Comparison of ENCODE assay signal across 24 cellular contexts in the genomic region with DNA sequence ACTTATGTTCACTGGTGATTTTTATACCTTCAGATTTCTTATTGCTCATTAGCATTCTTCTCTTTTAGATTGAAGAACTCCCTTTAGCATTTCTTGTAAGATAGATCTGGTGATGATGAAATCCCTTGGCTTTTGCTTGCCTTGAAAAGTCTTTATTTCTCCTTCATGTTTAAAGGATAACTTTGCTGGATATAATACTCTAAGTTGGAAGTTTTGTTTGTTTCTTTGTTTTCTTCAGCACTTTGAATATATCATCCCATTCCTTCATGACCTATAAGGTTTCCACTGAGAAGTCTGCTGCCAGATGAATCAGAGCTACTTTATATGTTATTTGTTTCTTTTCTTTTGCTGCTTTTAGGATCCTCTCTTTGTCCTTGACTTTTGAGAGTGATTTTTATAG. TPM values are rescaled to one million over a fixed set of nuclear protein-coding genes. Genes with fewer than 3 reads are reported as not detected.
"Had no signal": no experiment of that assay in that cellular context is flagged by ENCODE, and none has a peak within 500 bp of the region (broad histone marks: within the 10 kb centered on the region; RNA-seq: fewer than 3 reads in every experiment).

No MANE protein-coding gene starts in this region.

- H3K9me3 ChIP-seq: ovary, psoas muscle had no signal

- H3K4me3 ChIP-seq: coronary artery, ovary, psoas muscle, SK-N-MC, upper lobe of right lung had no signal

- DNase-seq: activated CD4-positive, alpha-beta memory T cell treated with anti-CD3 and anti-CD28 coated beads, Interleukin-2, amount 10 ng/mL, durations not matched to agents 7 days and 5 days; activated effector memory CD4-positive, alpha-beta T cell treated with Interleukin-2 at 50 U/mL for 16 hours; activated naive CD4-positive, alpha-beta T cell treated with anti-CD3 and anti-CD28 coated beads, Interleukin-2, amount 50 U/mL, for 16 hours; activated naive CD8-positive, alpha-beta T cell treated with anti-CD3 and anti-CD28 coated beads, Interleukin-2, amount 50 U/mL, for 24 hours; activated T-cell treated with anti-CD3 and anti-CD28 coated beads, Interleukin-2, amount 50 U/mL, for 72 hours; aorta; left ventricle myocardium superior; mammary epithelial cell; natural killer cell; ovary; psoas muscle; right cardiac atrium; stimulated activated CD4-positive, alpha-beta T cell treated with anti-CD3 and anti-CD28 coated beads, Interleukin-12 subunit alpha, Interleukin-12 subunit beta, amount 100 ng/mL, for 4 hours; stimulated activated CD4-positive, alpha-beta T cell treated with anti-CD3 and anti-CD28 coated beads, Interleukin-4, amount 100 ng/mL, for 4 hours; stimulated activated naive CD8-positive, alpha-beta T cell treated with anti-CD3 and anti-CD28 coated beads, Interleukin-15, Interleukin-2, amounts not matched to agents 100 U/mL and 50 U/mL, for 24 hours; upper lobe of right lung had no signal

- H3K9me3 Mint-ChIP-seq: T-helper 2 cell treated with Interferon-gamma antibody and Interleukin-4, amounts not matched to agents 5 μg/mL and 100 μg/mL, for 36 hours had no signal

- ATAC-seq: activated CD4-positive, CD25-positive, alpha-beta regulatory T cell treated with anti-CD3 and anti-CD28 coated beads, Interleukin-2, amount 50 U/mL, for 24 hours; activated naive CD8-positive, alpha-beta T cell treated with anti-CD3 and anti-CD28 coated beads, Interleukin-2, amount 50 U/mL, for 24 hours; activated T-cell treated with anti-CD3 and anti-CD28 coated beads, Interleukin-2, amount 50 U/mL, for 72 hours; natural killer cell; stimulated activated naive CD8-positive, alpha-beta T cell treated with anti-CD3 and anti-CD28 coated beads, Interleukin-15, Interleukin-2, amounts not matched to agents 100 U/mL and 50 U/mL, for 24 hours; upper lobe of right lung had no signal

- H3K36me3 ChIP-seq: ovary, upper lobe of right lung had no signal

- H3K27ac Mint-ChIP-seq: activated CD4-positive, alpha-beta memory T cell treated with anti-CD3 and anti-CD28 coated beads, Interleukin-2, amount 10 ng/mL, durations not matched to agents 7 days and 5 days; activated CD4-positive, alpha-beta T cell treated with anti-CD3 and anti-CD28 coated beads, Interleukin-2, amount 10 ng/mL, durations not matched to agents 24 days and 14 days; activated naive CD8-positive, alpha-beta T cell treated with anti-CD3 and anti-CD28 coated beads, Interleukin-2, amount 50 U/mL, for 24 hours; activated T-cell treated with anti-CD3 and anti-CD28 coated beads, Interleukin-2, amount 50 U/mL, for 72 hours; mesothelial cell of epicardium; natural killer cell; T-helper 2 cell treated with Interferon-gamma antibody and Interleukin-4, amounts not matched to agents 5 μg/mL and 100 μg/mL, for 36 hours had no signal

- H3K4me1 ChIP-seq: psoas muscle, upper lobe of right lung had no signal

- H3K27me3 ChIP-seq: ovary, upper lobe of right lung had no signal

- H3K27ac ChIP-seq: coronary artery, ovary, psoas muscle, SK-N-MC, upper lobe of right lung, VCaP had no signal

- H3K4me3 Mint-ChIP-seq: activated CD4-positive, alpha-beta memory T cell treated with anti-CD3 and anti-CD28 coated beads, Interleukin-2, amount 10 ng/mL, durations not matched to agents 7 days and 5 days; activated CD4-positive, alpha-beta T cell treated with anti-CD3 and anti-CD28 coated beads, Interleukin-2, amount 10 ng/mL, durations not matched to agents 24 days and 14 days; activated naive CD8-positive, alpha-beta T cell treated with anti-CD3 and anti-CD28 coated beads, Interleukin-2, amount 50 U/mL, for 24 hours; activated T-cell treated with anti-CD3 and anti-CD28 coated beads, Interleukin-2, amount 50 U/mL, for 72 hours; central memory CD8-positive, alpha-beta T cell; mesothelial cell of epicardium; natural killer cell; T-helper 2 cell treated with Interferon-gamma antibody and Interleukin-4, amounts not matched to agents 5 μg/mL and 100 μg/mL, for 36 hours had no signal

- H3K4me1 Mint-ChIP-seq: activated CD4-positive, alpha-beta memory T cell treated with anti-CD3 and anti-CD28 coated beads, Interleukin-2, amount 10 ng/mL, durations not matched to agents 7 days and 5 days; activated CD4-positive, alpha-beta T cell treated with anti-CD3 and anti-CD28 coated beads, Interleukin-2, amount 10 ng/mL, durations not matched to agents 24 days and 14 days; activated naive CD8-positive, alpha-beta T cell treated with anti-CD3 and anti-CD28 coated beads, Interleukin-2, amount 50 U/mL, for 24 hours; central memory CD8-positive, alpha-beta T cell; mesothelial cell of epicardium; natural killer cell had no signal

- H3K27me3 Mint-ChIP-seq: activated naive CD8-positive, alpha-beta T cell treated with anti-CD3 and anti-CD28 coated beads, Interleukin-2, amount 50 U/mL, for 24 hours; central memory CD8-positive, alpha-beta T cell had no signal

RNA-seq across cellular contexts. Expression of gene CC2D2A, which starts 18.5 kb away (rescaled TPM):
- total RNA-seq: activated CD4-positive, alpha-beta memory T cell treated with anti-CD3 and anti-CD28 coated beads, Interleukin-2, amount 10 ng/mL, durations not matched to agents 7 days and 5 days; activated CD4-positive, alpha-beta T cell treated with anti-CD3 and anti-CD28 coated beads, Interleukin-2, amount 10 ng/mL, durations not matched to agents 24 days and 14 days; activated T-cell treated with anti-CD3 and anti-CD28 coated beads, Interleukin-2, amount 50 U/mL, for 72 hours had no signal
